ENCODE assay signal across 8 cellular contexts in genomic region chr2:10447300-10448207, GRCh38. TPM values are rescaled to one million over a fixed set of nuclear protein-coding genes. Genes with fewer than 3 reads are reported as not detected.
A peak's percentile ranks its signal among the peaks of the same experiment; 100 is the strongest.
DNase-seq lines count a peak whose midpoint lies in the region; ATAC-seq and TF ChIP-seq lines count a peak whose summit lies in the region.

No MANE protein-coding gene starts in this region.

- H3K9me3 Mint-ChIP-seq in T-helper 1 cell treated with Interleukin-12 subunit alpha and Interleukin-12 subunit beta and Interleukin-4 antibody, amounts not matched to agents 30 μg/mL and 1 μg/mL, for 36 hours, result no peaks in the 10 kb centered on the region

- H2BK120ac ChIP-seq in IMR-90 (ENCODE audit: low read depth, low read length), result no peak overlapping the region

- H3K4me3 Mint-ChIP-seq in T-helper 1 cell treated with Interleukin-12 subunit alpha and Interleukin-12 subunit beta and Interleukin-4 antibody, amounts not matched to agents 30 μg/mL and 1 μg/mL, for 36 hours, result peak overlapping the region; percentile 82

- peaks cover 24% of the 10 kb centered on the region for H3K36me3 Mint-ChIP-seq in T-helper 1 cell treated with Interleukin-12 subunit alpha and Interleukin-12 subunit beta and Interleukin-4 antibody, amounts not matched to agents 30 μg/mL and 1 μg/mL, for 36 hours (ENCODE audit: low read depth)

- POLR2A ChIA-PET in IMR-90 (lab: Charles Lee; ENCODE audit: unreplicated experiment), result no interaction called here

- no peak for TF ChIP-seq RAD21 in IMR-90 (IDR thresholded peaks at IDR 0.05; ENCODE audit: low read length)

- H2BK5ac ChIP-seq in IMR-90 (ENCODE audit: low read depth, low read length, poor library complexity, severe bottlenecking), result peak overlapping the region; percentile 35

- H4K8ac ChIP-seq in IMR-90 (ENCODE audit: low read depth in 2 of 2, low read length in 2 of 2), result no peak overlapping the region

- H3K4me1 ChIP-seq in IMR-90 (ENCODE audit: control insufficient read depth, insufficient read depth, low read length) (peaks cover 10% of the 10 kb centered on the region), endocrine pancreas (ENCODE audit: control insufficient read depth, insufficient read depth, low read length) (peaks cover 7% of the 10 kb centered on the region), subcutaneous abdominal adipose tissue (ENCODE audit: control insufficient read depth in 5 of 5, insufficient read depth in 5 of 5, low read length in 5 of 5) (peaks cover 0 to 32% (median 27%) of the 10 kb centered on the region in 5 donors)

- peaks cover 19% of the 10 kb centered on the region for H4K20me1 ChIP-seq in IMR-90 (ENCODE audit: insufficient read depth, low read length)

- H2AK9ac ChIP-seq in IMR-90 (replicated peaks; ENCODE audit: low read depth, low read length, poor library complexity), result peak overlapping the region; percentile 84

- peaks cover 14 to 46% of the 10 kb centered on the region in 2 experiments; a peak in 3 of 4 replicates for H3K79me1 ChIP-seq in IMR-90 (ENCODE audit: low read depth in 1 of 2, low read length in 2 of 2)

- peak overlapping the region; percentile 88 for H2AFZ ChIP-seq in IMR-90 (replicated peaks; ENCODE audit: low read length, poor library complexity)

- H3K4me2 ChIP-seq in IMR-90 (ENCODE audit: low read depth, low read length), result peak overlapping the region; percentile 82

- peaks cover 23% of the 10 kb centered on the region for H3K4me1 Mint-ChIP-seq in T-helper 1 cell treated with Interleukin-12 subunit alpha and Interleukin-12 subunit beta and Interleukin-4 antibody, amounts not matched to agents 30 μg/mL and 1 μg/mL, for 36 hours (ENCODE audit: low read depth)

- no peak for TF ChIP-seq CTCF in IMR-90 (conservative IDR thresholded peaks at IDR 0.05; ENCODE audit: low read depth, low read length)

- peak overlapping the region; percentile 5; the same call in 1 of the 2 replicates for H3K56ac ChIP-seq in IMR-90 (ENCODE audit: extremely low read depth, insufficient read depth, low read length)

- H3K9me3 ChIP-seq in IMR-90 (ENCODE audit: control insufficient read depth, insufficient read depth, low read length), result no peaks in the 10 kb centered on the region
- H3K9me3 ChIP-seq in endocrine pancreas (ENCODE audit: control insufficient read depth, low read length), result no peaks in the 10 kb centered on the region
- H3K9me3 ChIP-seq in subcutaneous abdominal adipose tissue (ENCODE audit: control insufficient read depth in 5 of 5, low read length in 5 of 5), result no peaks in the 10 kb centered on the region

- H2BK15ac ChIP-seq in IMR-90 (ENCODE audit: low read depth, low read length), result no peak overlapping the region

- intact Hi-C loops in IMR-90 (cut with micrococcal nuclease), result loop anchor here (1.0 to 2.0 kb wide), 2 partner anchors 213 to 221 kb away; no protein-coding TSS in a partner anchor

- WGBS in IMR-90 (ENCODE audit: extremely low coverage in 2 of 2, insufficient read length in 1 of 2), 2 experiments, result 1% methylated on average over 32 of the region's 75 CpGs; no CpG with 5 or more reads in 1 of the 2 experiments

- peak; percentile 82 for DNase-seq in DMS53 (lab: John Stamatoyannopoulos, UW)
- DNase-seq in DMS53 treated with DMSO at 0.1 percent for 48 hours (lab: John Stamatoyannopoulos, UW; ENCODE audit: unreplicated experiment), result no peak
- DNase-seq in IMR-90, result peak; percentile 47
- peak; percentile 62 for DNase-seq in midbrain (lab: John Stamatoyannopoulos, UW)

- H3K4me3 ChIP-seq in IMR-90 (ENCODE audit: insufficient read depth, low read depth, low read length) (peak overlapping the region; percentile 70), endocrine pancreas (ENCODE audit: control insufficient read depth, insufficient read depth, low read length) (peak overlapping the region; percentile 96), subcutaneous abdominal adipose tissue (ENCODE audit: low read depth in 1 of 5, low read length in 5 of 5) (peak overlapping the region; percentile 54 to 67 (median 55))

- peaks cover 10% of the 10 kb centered on the region for H3K9me1 ChIP-seq in IMR-90 (ENCODE audit: insufficient read depth, low read length)

- H3K27me3 ChIP-seq in IMR-90 (ENCODE audit: control insufficient read depth, insufficient read depth, low read length) (no peaks in the 10 kb centered on the region), endocrine pancreas (ENCODE audit: control insufficient read depth, insufficient read depth, low read length) (no peaks in the 10 kb centered on the region), subcutaneous abdominal adipose tissue (ENCODE audit: control insufficient read depth in 5 of 5, insufficient read depth in 4 of 5, low read length in 5 of 5) (no peaks in the 10 kb centered on the region)

- H2BK20ac ChIP-seq in IMR-90 (ENCODE audit: low read depth, low read length), result no peak overlapping the region

- peak overlapping the region; percentile 57 for H3K23ac ChIP-seq in IMR-90 (ENCODE audit: low read depth, low read length)

- H3K9ac ChIP-seq in IMR-90 (ENCODE audit: low read depth, low read length) (peak overlapping the region; percentile 45; the same call in 1 of the 2 replicates), endocrine pancreas (ENCODE audit: control insufficient read depth, insufficient read depth, low read length) (peak overlapping the region; percentile 86), subcutaneous abdominal adipose tissue (ENCODE audit: low read length in 5 of 5) (peak overlapping the region in 3 of 5 donors; percentile 32 to 51 (median 43))

- H3K4ac ChIP-seq in IMR-90 (ENCODE audit: low read depth, low read length), result no peak overlapping the region

- peak overlapping the region; percentile 47; the same call in 1 of the 2 replicates for H3K27ac ChIP-seq in IMR-90 (ENCODE audit: insufficient read depth, low read length)
- H3K27ac ChIP-seq in subcutaneous abdominal adipose tissue (ENCODE audit: low read depth, low read length), result no peak overlapping the region

- in situ Hi-C loops in IMR-90 (cut with MboI; ENCODE audit: low sequenced_read_pairs), result no loop called here

- H3K18ac ChIP-seq in IMR-90 (ENCODE audit: low read depth, low read length), result no peak overlapping the region

- H3K36me3 ChIP-seq in IMR-90 (ENCODE audit: control insufficient read depth, insufficient read depth, low read length) (peaks cover 13% of the 10 kb centered on the region), endocrine pancreas (ENCODE audit: control insufficient read depth, insufficient read depth, low read length) (peaks cover 3% of the 10 kb centered on the region), subcutaneous abdominal adipose tissue (ENCODE audit: control insufficient read depth in 5 of 5, insufficient read depth in 5 of 5, low read length in 5 of 5) (peaks cover 6 to 23% (median 21%) of the 10 kb centered on the region in 5 donors)

- peak overlapping the region; percentile 27 for H3K14ac ChIP-seq in IMR-90 (replicated peaks; ENCODE audit: low read depth, low read length)

- peak overlapping the region; percentile 87 for H3K27ac Mint-ChIP-seq in T-helper 1 cell treated with Interleukin-12 subunit alpha and Interleukin-12 subunit beta and Interleukin-4 antibody, amounts not matched to agents 30 μg/mL and 1 μg/mL, for 36 hours

- TF ChIP-seq POLR2A in IMR-90 (IDR thresholded peaks at IDR 0.05; ENCODE audit: low read depth, low read length), result no peak

- H3K27me3 Mint-ChIP-seq in T-helper 1 cell treated with Interleukin-12 subunit alpha and Interleukin-12 subunit beta and Interleukin-4 antibody, amounts not matched to agents 30 μg/mL and 1 μg/mL, for 36 hours (ENCODE audit: low read depth), result no peaks in the 10 kb centered on the region

- peak; percentile 44 for ATAC-seq in GM21619 (IDR thresholded peaks at IDR 0.05; ENCODE audit: unreplicated experiment)
- ATAC-seq in IMR-90 (ENCODE audit: low read depth), result peak; percentile 4

- TSS peak; percentile 47 for BruUV-seq in IMR-90 (replicated peaks; lab: Mats Ljungman, UMichigan)

- CTCF ChIA-PET in IMR-90 (lab: Yijun Ruan, JAX), result interaction anchor here (1.1 to 2.0 kb wide), 3 partner anchors 13 to 220 kb away, joined by 3 to 8 read pairs (median 6); no protein-coding TSS in a partner anchor

- no peak overlapping the region for H4K5ac ChIP-seq in IMR-90 (ENCODE audit: low read depth, low read length)

- H2AK5ac ChIP-seq in IMR-90 (ENCODE audit: low read depth, low read length), result no peak overlapping the region; the same call in 1 of the 2 replicates

- H4K91ac ChIP-seq in IMR-90 (ENCODE audit: insufficient read depth, low read depth, low read length), result no peak overlapping the region

- dilution Hi-C loops in IMR-90 (cut with HindIII; ENCODE audit: low sequenced_read_pairs, unreplicated experiment), result no loop called here

TF ChIP-seq in IMR-90, 13 proteins besides CTCF, POLR2A, EP300 and RAD21:
- TF ChIP-seq RFX5 (IDR thresholded peaks at IDR 0.05; ENCODE audit: low read depth, low read length) (no peak), ELK1 (IDR thresholded peaks at IDR 0.05; ENCODE audit: borderline replicate concordance, low read depth, low read length) (no peak), CHD1 (IDR thresholded peaks at IDR 0.05; ENCODE audit: low read depth, low read length) (peak; percentile 84), BHLHE40 (IDR thresholded peaks at IDR 0.05; ENCODE audit: low read depth, low read length) (peak; percentile 69), NFE2L2 (IDR thresholded peaks at IDR 0.05; ENCODE audit: low read depth, low read length) (peak; percentile 41; the same call in 1 of the 2 replicates), FOS (IDR thresholded peaks at IDR 0.05; ENCODE audit: low read depth, low read length) (no peak), USF2 (IDR thresholded peaks at IDR 0.05; ENCODE audit: low read depth, low read length) (peak; percentile 71), MXI1 (IDR thresholded peaks at IDR 0.05; ENCODE audit: borderline replicate concordance, low read depth, low read length) (peak; percentile 93)

RNA-seq across cellular contexts. Expression of gene ODC1, which starts 0.6 kb away (rescaled TPM):
- total RNA-seq in IMR-90 (2012; rRNA removed), result 204 and 251 TPM in 2 replicates
- polyA plus RNA-seq in IMR-90 (2012; rRNA removed), result 103 and 117 TPM in 2 replicates
- 55.7 and 87.1 TPM in 2 replicates for polyA plus RNA-seq in IMR-90 (2012; cell fraction: cytosol; rRNA removed)
- polyA plus RNA-seq in IMR-90 (2012; cell fraction: nucleus; rRNA removed; ENCODE audit: low replicate concordance), result 43.7 and 137 TPM in 2 replicates
